14 cellular contexts compared by ENCODE assay signal in the genomic region with DNA sequence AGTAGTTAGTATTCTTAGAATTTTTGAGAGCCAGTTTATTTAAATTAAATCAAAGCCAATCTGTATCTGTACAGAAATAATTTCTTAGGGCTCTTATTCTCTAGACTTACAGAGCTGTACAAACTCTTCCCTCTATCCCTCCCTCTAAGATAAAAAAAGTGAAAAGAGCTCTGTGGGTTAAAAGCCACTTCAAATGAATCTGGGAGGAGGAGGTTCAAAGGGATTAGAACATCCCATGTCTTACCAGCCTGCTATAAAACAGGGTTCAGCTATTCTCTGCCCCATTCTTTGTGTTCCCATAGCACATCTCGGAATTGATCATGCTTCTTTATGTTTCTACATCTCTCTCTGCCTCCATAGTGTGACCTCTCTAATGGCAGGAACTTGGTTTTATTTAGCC. TPM values are rescaled to one million over a fixed set of nuclear protein-coding genes. Genes with fewer than 3 reads are reported as not detected.
DNase-seq lines count a peak whose midpoint lies in the region; ATAC-seq and TF ChIP-seq lines count a peak whose summit lies in the region.
"Had no signal": no experiment of that assay in that cellular context is flagged by ENCODE, and none has a peak within 500 bp of the region (broad histone marks: within the 10 kb centered on the region; RNA-seq: fewer than 3 reads in every experiment).

No MANE protein-coding gene starts in this region.

- no peaks in the 10 kb centered on the region for H3K27me3 Mint-ChIP-seq in T-cell
- no peaks in the 10 kb centered on the region for H3K27me3 Mint-ChIP-seq in stimulated activated naive CD8-positive, alpha-beta T cell treated with anti-CD3 and anti-CD28 coated beads, Interleukin-15, amount 100 ng/mL, for 72 hours

- peaks cover 84 to 88% (median 85%) of the 10 kb centered on the region in 3 donors for H3K4me1 Mint-ChIP-seq in T-cell
- peaks cover 82% of the 10 kb centered on the region for H3K4me1 Mint-ChIP-seq in stimulated activated naive CD8-positive, alpha-beta T cell treated with anti-CD3 and anti-CD28 coated beads, Interleukin-15, amount 100 ng/mL, for 72 hours

- H3K27ac ChIP-seq in heart left ventricle, result peak overlapping the region; percentile 30 to 86 (median 70)
- peak overlapping the region in 42 of 59 donors; percentile 13 to 83 (median 60) for H3K27ac ChIP-seq in dorsolateral prefrontal cortex
- H3K27ac ChIP-seq: brain microvascular endothelial cell had no signal

- H3K4me1 ChIP-seq in heart left ventricle, result peaks cover 14 to 97% (median 70%) of the 10 kb centered on the region in 12 donors

- TF ChIP-seq CTCF in heart left ventricle (IDR thresholded peaks at IDR 0.05), result no peak
- no peak for TF ChIP-seq CTCF in dorsolateral prefrontal cortex (IDR thresholded peaks at IDR 0.05 in 54 of 56, conservative IDR thresholded peaks at IDR 0.05 in 2 of 56; ENCODE audit: low read depth in 1 of 56, partially characterized antibody in 56 of 56)
- TF ChIP-seq CTCF in foreskin fibroblast (IDR thresholded peaks at IDR 0.05; ENCODE audit: low read depth, low read length), result no peak

- H3K27ac Mint-ChIP-seq in T-cell, result peak overlapping the region; percentile 88 to 97
- no peak overlapping the region for H3K27ac Mint-ChIP-seq in stimulated activated naive CD8-positive, alpha-beta T cell treated with anti-CD3 and anti-CD28 coated beads, Interleukin-15, amount 100 ng/mL, for 72 hours

- no peaks in the 10 kb centered on the region for H3K9me3 ChIP-seq in heart left ventricle

- CTCF ChIA-PET in T-cell (lab: Charles Lee), result interaction anchor here (0.6 to 3.0 kb wide), 6 partner anchors 11 to 295 kb away, joined by 3 to 19 read pairs (median 4); no protein-coding TSS in a partner anchor

- ATAC-seq in heart left ventricle (no peak), T-cell (replicated peaks in 1 of 4) (no peak), GM18502 (IDR thresholded peaks at IDR 0.05; ENCODE audit: poor library complexity, unreplicated experiment) (no peak)
- no peak for ATAC-seq in stimulated activated naive CD8-positive, alpha-beta T cell treated with anti-CD3 and anti-CD28 coated beads, Interleukin-15, amount 100 ng/mL, for 72 hours

- H3K36me3 ChIP-seq in heart left ventricle, result peaks cover 0 to 7% (median 0%) of the 10 kb centered on the region in 9 donors
- H3K36me3 ChIP-seq: brain microvascular endothelial cell had no signal

- no peak for TF ChIP-seq POLR2A in heart left ventricle (IDR thresholded peaks at IDR 0.05)

- H3K27me3 ChIP-seq in heart left ventricle (no peaks in the 10 kb centered on the region), dorsolateral prefrontal cortex (no peaks in the 10 kb centered on the region)
- H3K27me3 ChIP-seq: brain microvascular endothelial cell had no signal

- H3K36me3 Mint-ChIP-seq in T-cell, result peaks cover 19% of the 10 kb centered on the region

- peak overlapping the region in 9 of 12 donors; percentile 21 to 43 (median 37) for H3K4me3 ChIP-seq in heart left ventricle
- H3K4me3 ChIP-seq in dorsolateral prefrontal cortex, result peak overlapping the region in 4 of 59 donors; percentile 4 to 18 (median 12)
- H3K4me3 ChIP-seq in foreskin fibroblast (ENCODE audit: low read depth in 1 of 2, low read length in 2 of 2), result no peak overlapping the region

- no peak for DNase-seq in heart left ventricle
- DNase-seq in cardiac septum (ENCODE audit: low spot score), result no peak
- no peak for DNase-seq in T-cell
- no peak for DNase-seq in dorsolateral prefrontal cortex
- DNase-seq in stimulated activated naive CD8-positive, alpha-beta T cell treated with anti-CD3 and anti-CD28 coated beads, Interleukin-15, amount 100 ng/mL, for 72 hours, result no peak
- DNase-seq in foreskin fibroblast, result no peak
- no peak for DNase-seq in cortex of kidney (lab: John Stamatoyannopoulos, UW)
- DNase-seq: activated effector memory CD4-positive, alpha-beta T cell treated with anti-CD3 and anti-CD28 coated beads, Interleukin-2, amount 50 U/mL, for 16 hours; brain microvascular endothelial cell; DMS 273 treated with DMSO at 0.1 percent for 48 hours; H9; NCI-H2107; NCI-H82 had no signal

- peak overlapping the region in 2 of 3 donors; percentile 43 to 68 for H3K4me3 Mint-ChIP-seq in T-cell
- H3K4me3 Mint-ChIP-seq in stimulated activated naive CD8-positive, alpha-beta T cell treated with anti-CD3 and anti-CD28 coated beads, Interleukin-15, amount 100 ng/mL, for 72 hours, result peak overlapping the region; percentile 48 to 67
- H3K4me3 Mint-ChIP-seq: H9 had no signal

- WGBS in heart left ventricle, 4 donors, result 62 to 74% (median 69%) methylated on average over 1 of the region's 1 CpG

- POLR2A ChIA-PET in T-cell (lab: Charles Lee), result interaction anchor here (0.6 to 1.2 kb wide), 2 partner anchors 19 to 89 kb away, joined by 3 to 4 read pairs; partner anchors contain the start of gene KIAA0319L (in 1 of the 2)

- H3K9me3 Mint-ChIP-seq in T-cell, result no peaks in the 10 kb centered on the region
- H3K9me3 Mint-ChIP-seq in stimulated activated naive CD8-positive, alpha-beta T cell treated with anti-CD3 and anti-CD28 coated beads, Interleukin-15, amount 100 ng/mL, for 72 hours, result no peaks in the 10 kb centered on the region
- H3K9me3 Mint-ChIP-seq: H9 had no signal

- intact Hi-C loops in heart left ventricle (cut with DNase I), result no loop called here
- intact Hi-C loops in cardiac septum (cut with DNase I), result loop anchor here (2.0 kb wide), 2 partner anchors 21 to 29 kb away; no protein-coding TSS in a partner anchor
- intact Hi-C loops in dorsolateral prefrontal cortex (cut with DNase I), result loop anchor here in 1 of 2 donors (5.0 kb wide), 1 partner anchor 85 kb away; no protein-coding TSS in a partner anchor

RNA-seq across cellular contexts. Expression of gene KIAA0319L, which starts 19.4 kb away (rescaled TPM):
- total RNA-seq in heart left ventricle (100 to 1,000 TPM in 2 of 9 donors, 10 to 100 TPM in 7; 58.3 to 108 (median 78.3) TPM), cardiac septum (84.0 TPM), T-cell (10 to 100 TPM; 60.8 to 73.7 (median 63.7) TPM), dorsolateral prefrontal cortex (100 to 1,000 TPM in 10 of 120 experiments, 10 to 100 TPM in 110; 66.0 to 125 (median 85.3) TPM)
- 10 to 100 TPM; 21.0 to 41.1 TPM for polyA plus RNA-seq in heart left ventricle

RNA-seq across cellular contexts. Expression of gene NCDN, which starts 19.8 kb away (rescaled TPM):
- 10 to 100 TPM; 20.7 to 44.4 (median 35.3) TPM for total RNA-seq in heart left ventricle
- polyA plus RNA-seq in heart left ventricle, result 10 to 100 TPM; 14.6 to 27.0 TPM
- total RNA-seq in cardiac septum, result 56.0 TPM
- total RNA-seq in T-cell, result 10 to 100 TPM; 19.8 to 34.0 (median 31.4) TPM
- total RNA-seq in dorsolateral prefrontal cortex, result 100 to 1,000 TPM; 209 to 881 (median 618) TPM

RNA-seq across cellular contexts. Expression of gene TFAP2E, which starts 35.3 kb away (rescaled TPM):
- total RNA-seq in heart left ventricle, result under 1 TPM in 6 of 9 donors, not detected in 3; 0.12 to 0.57 (median 0.41) TPM
- polyA plus RNA-seq in heart left ventricle, result under 1 TPM; 0.15 to 0.17 TPM
- 0.48 TPM for total RNA-seq in cardiac septum
- 1 to 10 TPM; 2.8 to 4.6 (median 3.1) TPM for total RNA-seq in T-cell
- total RNA-seq in dorsolateral prefrontal cortex, result 10 to 100 TPM in 48 of 120 experiments, 1 to 10 TPM in 72; 2.8 to 21.5 (median 9.1) TPM

Comparison
In these comparisons a context has a peak if more than half of its experiments do, and no peak if none do; other contexts are left out.
1. H3K4me3 ChIP-seq: peak in heart left ventricle (9 of 12); none in foreskin fibroblast (0 of 2).
2. H3K27ac Mint-ChIP-seq: peak in T-cell (2 of 2); none in stimulated activated naive CD8-positive, alpha-beta T cell treated with anti-CD3 and anti-CD28 coated beads, Interleukin-15, amount 100 ng/mL, for 72 hours (0 of 2).